Comparison of ENCODE assay signal across 1 cellular context in genomic region chr2:235003096-235003775, GRCh38.
TF ChIP-seq lines count a peak whose summit lies in the region.

No MANE protein-coding gene starts in this region.

TF ChIP-seq in H1, 55 proteins besides CTCF, POLR2A, EP300 and RAD21:
- TF ChIP-seq RNF2 (IDR thresholded peaks at IDR 0.05; ENCODE audit: borderline replicate concordance, low read depth, low read length, missing control alignments, poor library complexity, severe bottlenecking) (no peak), EZH2 (IDR thresholded peaks at IDR 0.05; ENCODE audit: low read depth, low read length, severe bottlenecking) (no peak), KDM1A (IDR thresholded peaks at IDR 0.05; ENCODE audit: borderline replicate concordance, low read length) (no peak), HDAC2 (IDR thresholded peaks at IDR 0.05; ENCODE audit: borderline replicate concordance in 1 of 2, low read depth in 2 of 2, low read length in 2 of 2) (no peak), ATF2 (IDR thresholded peaks at IDR 0.05; ENCODE audit: low read length) (no peak), MAFK (IDR thresholded peaks at IDR 0.05; ENCODE audit: low read depth, low read length) (no peak), MAX (IDR thresholded peaks at IDR 0.05) (no peak), SP2 (IDR thresholded peaks at IDR 0.05; ENCODE audit: low read length) (no peak), JUN (IDR thresholded peaks at IDR 0.05; ENCODE audit: low read depth, low read length) (no peak), E2F6 (IDR thresholded peaks at IDR 0.05) (no peak), SIRT6 (IDR thresholded peaks at IDR 0.05; ENCODE audit: low read length) (no peak)
